21 cellular contexts compared by ENCODE assay signal in the genomic region with DNA sequence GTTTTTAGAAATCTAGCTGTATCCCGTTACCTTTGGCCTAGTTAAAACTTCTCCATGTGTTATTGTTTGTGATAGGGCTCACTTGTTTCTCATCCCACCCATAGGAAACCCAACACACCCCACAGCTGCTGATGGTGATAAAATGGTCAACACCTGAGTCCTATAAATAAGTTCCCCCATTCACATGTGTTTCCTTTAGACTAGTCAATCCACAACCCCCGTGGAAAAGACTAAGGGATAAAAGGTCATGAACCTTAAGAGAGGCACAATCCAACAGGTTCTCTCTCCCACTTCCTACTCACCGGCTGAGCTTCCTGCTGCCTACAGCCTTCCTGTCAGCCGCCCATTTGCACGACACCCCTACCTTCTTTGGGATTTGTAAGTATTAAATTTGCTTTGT.
A peak's percentile ranks its signal among the peaks of the same experiment; 100 is the strongest.
DNase-seq lines count a peak whose midpoint lies in the region; ATAC-seq and TF ChIP-seq lines count a peak whose summit lies in the region.
"Had no signal": no experiment of that assay in that cellular context is flagged by ENCODE, and none has a peak within 500 bp of the region (broad histone marks: within the 10 kb centered on the region; RNA-seq: fewer than 3 reads in every experiment).

No MANE protein-coding gene starts in this region.

- no peak for ATAC-seq in upper lobe of left lung (ENCODE audit: low FRiP score in 2 of 2)
- ATAC-seq in GM18511 (IDR thresholded peaks at IDR 0.05; ENCODE audit: unreplicated experiment) = no peak
- ATAC-seq: A549, GM12878, HCT116, HepG2 had no signal

- no peak overlapping the region for H3K4me3 ChIP-seq in endodermal cell (ENCODE audit: low read length)
- no peak overlapping the region for H3K4me3 ChIP-seq in upper lobe of left lung
- H3K4me3 ChIP-seq: A549, BLaER1, GM12878, GM23248 had no signal

- WGBS in endodermal cell (ENCODE audit: insufficient coverage in 1 of 2, insufficient read length in 1 of 2), 2 experiments = 88 to 92% methylated on average over 1 to 5 of the region's 5 CpGs
- WGBS in upper lobe of left lung, 2 donors = 45 to 67% methylated on average over 5 of the region's 5 CpGs

- H3K4me1 Mint-ChIP-seq in endodermal cell (peaks cover 14% of the 10 kb centered on the region), nephron (peaks cover 40% of the 10 kb centered on the region)
- H3K4me1 Mint-ChIP-seq: CD14-positive monocyte; CD4-positive, alpha-beta memory T cell; IgD-negative memory B cell had no signal

- no peak overlapping the region for H3K9ac ChIP-seq in endodermal cell (ENCODE audit: extremely low read depth, low read length, poor library complexity, severe bottlenecking)
- H3K9ac ChIP-seq: BLaER1, GM23248 had no signal

- H3K27me3 Mint-ChIP-seq in endodermal cell (ENCODE audit: insufficient read depth) (no peaks in the 10 kb centered on the region), nephron (ENCODE audit: low read depth) (no peaks in the 10 kb centered on the region)
- H3K27me3 Mint-ChIP-seq: CD4-positive, alpha-beta memory T cell; IgD-negative memory B cell had no signal

- TF ChIP-seq CTCF in endodermal cell (conservative IDR thresholded peaks at IDR 0.05) = no peak
- TF ChIP-seq CTCF in nephron (IDR thresholded peaks at IDR 0.05; ENCODE audit: unreplicated experiment in 3 of 3) = no peak
- no peak for TF ChIP-seq CTCF in upper lobe of left lung (IDR thresholded peaks at IDR 0.05)
- no peak for TF ChIP-seq CTCF in GM10266 (IDR thresholded peaks at IDR 0.05; ENCODE audit: control insufficient read depth, insufficient read depth, low read depth, missing control alignments)

- H3K27ac Mint-ChIP-seq in endodermal cell = peak overlapping the region; percentile 67
- H3K27ac Mint-ChIP-seq in nephron = peak overlapping the region; percentile 3 to 88 (median 21)
- H3K27ac Mint-ChIP-seq: CD14-positive monocyte; CD4-positive, alpha-beta memory T cell; IgD-negative memory B cell had no signal

- H3K27me3 ChIP-seq in endodermal cell (ENCODE audit: control insufficient read depth, insufficient read depth, low read length, poor library complexity, severe bottlenecking) (no peaks in the 10 kb centered on the region), upper lobe of left lung (no peaks in the 10 kb centered on the region)
- H3K27me3 ChIP-seq: BLaER1 had no signal

- no peaks in the 10 kb centered on the region for H3K36me3 Mint-ChIP-seq in endodermal cell (ENCODE audit: low read depth)
- H3K36me3 Mint-ChIP-seq in nephron (ENCODE audit: low read depth) = no peaks in the 10 kb centered on the region
- H3K36me3 Mint-ChIP-seq: CD14-positive monocyte; CD4-positive, alpha-beta memory T cell; IgD-negative memory B cell had no signal

- peak; percentile 16 for DNase-seq in NCI-H2171 treated with DMSO at 0.1 percent for 48 hours (lab: John Stamatoyannopoulos, UW)
- DNase-seq in NCI-H2171 (lab: John Stamatoyannopoulos, UW) = no peak
- no peak for DNase-seq in endodermal cell
- no peak for DNase-seq in upper lobe of left lung
- DNase-seq in GM10266 (ENCODE audit: extremely low spot score) = no peak
- DNase-seq: DMS153, DMS79 treated with DMSO at 0.1 percent for 48 hours, GF-D8, GM23248, KBM-7 had no signal

- no peaks in the 10 kb centered on the region for H3K9me3 Mint-ChIP-seq in endodermal cell
- no peaks in the 10 kb centered on the region for H3K9me3 Mint-ChIP-seq in nephron

- no peak for TF ChIP-seq POLR2A in upper lobe of left lung (IDR thresholded peaks at IDR 0.05)

- no peak overlapping the region for H3K4me3 Mint-ChIP-seq in endodermal cell
- H3K4me3 Mint-ChIP-seq in nephron = peak overlapping the region in 1 of 3 experiments; percentile 61
- H3K4me3 Mint-ChIP-seq: CD14-positive monocyte; CD4-positive, alpha-beta memory T cell; IgD-negative memory B cell had no signal

- H3K36me3 ChIP-seq in endodermal cell (ENCODE audit: control insufficient read depth, insufficient read depth, low read length) = no peaks in the 10 kb centered on the region
- no peaks in the 10 kb centered on the region for H3K36me3 ChIP-seq in upper lobe of left lung
- H3K36me3 ChIP-seq: BLaER1 had no signal

- H3K9me3 ChIP-seq in endodermal cell (ENCODE audit: control insufficient read depth, low read length) (no peaks in the 10 kb centered on the region), upper lobe of left lung (no peaks in the 10 kb centered on the region)
- H3K9me3 ChIP-seq: A549, BLaER1 had no signal

- no peak for TF ChIP-seq EP300 in upper lobe of left lung (IDR thresholded peaks at IDR 0.05)

- H3K27ac ChIP-seq in endodermal cell (ENCODE audit: low read depth, low read length) (no peak overlapping the region), upper lobe of left lung (no peak overlapping the region)
- H3K27ac ChIP-seq: 22Rv1, A549, BLaER1, GM23248 had no signal

- no peaks in the 10 kb centered on the region for H3K4me1 ChIP-seq in endodermal cell (ENCODE audit: control insufficient read depth, insufficient read depth, low read length)
- H3K4me1 ChIP-seq in upper lobe of left lung = no peaks in the 10 kb centered on the region
- H3K4me1 ChIP-seq: A549, BLaER1 had no signal
